Comparison of ENCODE assay signal across 8 cellular contexts in genomic region chr3:18443670-18444596, GRCh38. TPM values are rescaled to one million over a fixed set of nuclear protein-coding genes. Genes with fewer than 3 reads are reported as not detected.
DNase-seq lines count a peak whose midpoint lies in the region; ATAC-seq and TF ChIP-seq lines count a peak whose summit lies in the region.

No MANE protein-coding gene starts in this region.

- H3K36me3 ChIP-seq in Caco-2 (ENCODE audit: control insufficient read depth, insufficient read depth, low read length): no peaks in the 10 kb centered on the region
- H3K36me3 ChIP-seq in adipocyte (ENCODE audit: control insufficient read depth, insufficient read depth, low read length, severe bottlenecking): no peaks in the 10 kb centered on the region
- no peaks in the 10 kb centered on the region for H3K36me3 ChIP-seq in gastrocnemius medialis
- no peaks in the 10 kb centered on the region for H3K36me3 ChIP-seq in MG63

- H3K9ac ChIP-seq in adipocyte (ENCODE audit: low read length): peak overlapping the region; percentile 42

- peak overlapping the region; percentile 77 for H3K27ac Mint-ChIP-seq in Caco-2 (ENCODE audit: unreplicated experiment)

- BruUV-seq in Caco-2 (replicated peaks; lab: Mats Ljungman, UMichigan): no TSS peak

- in situ Hi-C loops in gastrocnemius medialis (cut with MboI; ENCODE audit: low sequenced_read_pairs in 4 of 4): no loop called here

- H3K4me1 Mint-ChIP-seq in Caco-2 (ENCODE audit: low read depth, unreplicated experiment): no peaks in the 10 kb centered on the region

- peak overlapping the region; percentile 84 for H3K4me3 Mint-ChIP-seq in Caco-2 (ENCODE audit: unreplicated experiment)

- H3K36me3 Mint-ChIP-seq in Caco-2 (ENCODE audit: insufficient read depth, unreplicated experiment): no peaks in the 10 kb centered on the region

- H3K9me3 ChIP-seq in Caco-2: no peaks in the 10 kb centered on the region
- H3K9me3 ChIP-seq in adipocyte (ENCODE audit: control insufficient read depth, low read length): peaks cover 5% of the 10 kb centered on the region
- H3K9me3 ChIP-seq in gastrocnemius medialis: no peaks in the 10 kb centered on the region
- H3K9me3 ChIP-seq in MG63: no peaks in the 10 kb centered on the region

- H3K4me1 ChIP-seq in Caco-2 (no peaks in the 10 kb centered on the region), adipocyte (ENCODE audit: control insufficient read depth, insufficient read depth, low read length) (peaks cover 11% of the 10 kb centered on the region), gastrocnemius medialis (peaks cover 9 to 22% of the 10 kb centered on the region in 2 donors)

- no peaks in the 10 kb centered on the region; the same call in 1 of the 2 replicates for H3K27me3 ChIP-seq in Caco-2 (replicated peaks; ENCODE audit: control insufficient read depth, insufficient read depth, low read length)
- peaks cover 25% of the 10 kb centered on the region for H3K27me3 ChIP-seq in adipocyte (replicated peaks; ENCODE audit: control insufficient read depth, insufficient read depth, low read length)
- peaks cover 29 to 42% (median 33%) of the 10 kb centered on the region in 3 donors for H3K27me3 ChIP-seq in gastrocnemius medialis
- H3K27me3 ChIP-seq in MG63: peaks cover 26% of the 10 kb centered on the region

- H3K4me3 ChIP-seq in Caco-2 (ENCODE audit: low read depth, low read length) (peak overlapping the region; percentile 41), adipocyte (ENCODE audit: low read length) (peak overlapping the region; percentile 83), iPS-11a (ENCODE audit: low read depth, low read length) (peak overlapping the region; percentile 61), gastrocnemius medialis (peak overlapping the region; percentile 64 to 72 (median 68)), MG63 (no peak overlapping the region)

- H3K9me3 Mint-ChIP-seq in Caco-2 (ENCODE audit: unreplicated experiment): peaks cover 9% of the 10 kb centered on the region

- TF ChIP-seq CTCF in Caco-2 (IDR thresholded peaks at IDR 0.05; ENCODE audit: insufficient read depth in 1 of 2, low read depth in 1 of 2, low read length in 1 of 2, severe bottlenecking in 1 of 2, unreplicated experiment in 1 of 2): no peak
- TF ChIP-seq CTCF in gastrocnemius medialis (IDR thresholded peaks at IDR 0.05 in 4 of 5, conservative IDR thresholded peaks at IDR 0.05 in 1 of 5): no peak

- peak overlapping the region in 2 of 4 donors; percentile 5 to 41 for H3K27ac ChIP-seq in gastrocnemius medialis

- peak in 1 of 2 experiments; percentile 25 for DNase-seq in Caco-2
- DNase-seq in NCI-H69 (lab: John Stamatoyannopoulos, UW): peak; percentile 66
- DNase-seq in adipocyte (ENCODE audit: low read depth): peak; percentile 54
- peak in 1 of 2 donors; percentile 11 for DNase-seq in gastrocnemius medialis
- DNase-seq in NCI-H774 (lab: John Stamatoyannopoulos, UW): no peak
- DNase-seq in MG63: no peak

- intact Hi-C loops in Caco-2 (cut with micrococcal nuclease; ENCODE audit: unreplicated experiment) (loop anchor here (1.0 kb wide), 1 partner anchor 19 kb away; the partner anchor contains the start of gene SATB1), gastrocnemius medialis (cut with DNase I; ENCODE audit: low total_unique reads) (loop anchor here (2.0 kb wide), 2 partner anchors 19 to 53 kb away; partner anchors contain the start of gene SATB1)

- no peak for TF ChIP-seq POLR2A in gastrocnemius medialis (IDR thresholded peaks at IDR 0.05)

- CTCF ChIA-PET in Caco-2 (lab: Charles Lee): no interaction called here

- H3K27me3 Mint-ChIP-seq in Caco-2 (ENCODE audit: insufficient read depth, unreplicated experiment): peaks cover 2% of the 10 kb centered on the region

- ATAC-seq in gastrocnemius medialis: peak in 1 of 2 donors; percentile 5
- ATAC-seq in HG03521 (IDR thresholded peaks at IDR 0.05; ENCODE audit: unreplicated experiment): no peak

- POLR2A ChIA-PET in Caco-2 (lab: Charles Lee): no interaction called here

RNA-seq across cellular contexts. Expression of gene SATB1, which starts 18.8 kb away (rescaled TPM):
- 13.8 and 16.4 TPM in 2 replicates for total RNA-seq in Caco-2 (2022)
- total RNA-seq in gastrocnemius medialis: 10 to 100 TPM; 40.9 to 69.6 (median 41.7) TPM
- total RNA-seq in MG63 (2014; rRNA removed; shearing (Covaris generic); ENCODE audit: low replicate concordance): not detected in 2 replicates

Comparison
In these comparisons a context has a peak if more than half of its experiments do, and no peak if none do; other contexts are left out.
1. DNase-seq: peak in NCI-H69 (single experiment) and adipocyte (single experiment); none in NCI-H774 (single experiment) and MG63 (single experiment).
2. RNA of gene SATB1, which starts 18.8 kb away (total RNA-seq): 40.9 to 69.6 TPM in gastrocnemius medialis and 13.8 to 16.4 TPM in Caco-2; not detected in MG63; every median in the first group is over 10 times any median in the second.